ENCODE assay signal across 8 cellular contexts in genomic region chr9:34522971-34523797, GRCh38. TPM values are rescaled to one million over a fixed set of nuclear protein-coding genes. Genes with fewer than 3 reads are reported as not detected.
DNase-seq lines count a peak whose midpoint lies in the region; ATAC-seq and TF ChIP-seq lines count a peak whose summit lies in the region.

ENHO (minus strand) TSS chr9:34522990; CDS start chr9:34521695, 1,295 bp downstream.

- H3K4me1 ChIP-seq in colonic mucosa = peaks cover 3% of the 10 kb centered on the region

- H3K27ac ChIP-seq in colonic mucosa = no peak within 1 kb of the TSS

- POLR2A ChIA-PET in activated CD4-positive, alpha-beta T cell treated with anti-CD3 and anti-CD28 coated beads, Interleukin-2, amount 10 ng/mL, durations not matched to agents 7 days and 5 days (lab: Charles Lee) = no interaction called here

- peak within 1 kb of the TSS; percentile 25 for H3K4me3 ChIP-seq in colonic mucosa

- H3K4me3 Mint-ChIP-seq in activated CD4-positive, alpha-beta T cell treated with anti-CD3 and anti-CD28 coated beads, Interleukin-2, amount 10 ng/mL, durations not matched to agents 7 days and 5 days = peak within 1 kb of the TSS; percentile 61

- peak; percentile 85 for ATAC-seq in GM19043 (IDR thresholded peaks at IDR 0.05; ENCODE audit: low read depth, unreplicated experiment)
- peak; percentile 91 for ATAC-seq in HG03354 (IDR thresholded peaks at IDR 0.05; ENCODE audit: poor library complexity, severe bottlenecking, unreplicated experiment)

- H3K36me3 Mint-ChIP-seq in activated CD4-positive, alpha-beta T cell treated with anti-CD3 and anti-CD28 coated beads, Interleukin-2, amount 10 ng/mL, durations not matched to agents 7 days and 5 days (ENCODE audit: low read depth) = no peaks in the 10 kb centered on the region

- H3K9me3 ChIP-seq in colonic mucosa = no peaks in the 10 kb centered on the region

- H3K36me3 ChIP-seq in colonic mucosa = no peaks in the 10 kb centered on the region

- peaks cover 22% of the 10 kb centered on the region for H3K4me1 Mint-ChIP-seq in activated CD4-positive, alpha-beta T cell treated with anti-CD3 and anti-CD28 coated beads, Interleukin-2, amount 10 ng/mL, durations not matched to agents 7 days and 5 days

- intact Hi-C loops in colonic mucosa (cut with DNase I) = no loop called here

- peaks cover 40% of the 10 kb centered on the region for H3K27me3 Mint-ChIP-seq in activated CD4-positive, alpha-beta T cell treated with anti-CD3 and anti-CD28 coated beads, Interleukin-2, amount 10 ng/mL, durations not matched to agents 7 days and 5 days

- TF ChIP-seq CTCF in colonic mucosa (IDR thresholded peaks at IDR 0.05) = no peak

- no peaks in the 10 kb centered on the region for H3K27me3 ChIP-seq in colonic mucosa

- peak within 1 kb of the TSS; percentile 56 to 70 for H3K9ac ChIP-seq in colonic mucosa (ENCODE audit: low read depth in 2 of 2, low read length in 2 of 2)

- peak; percentile 99 for DNase-seq in AG08396 (ENCODE audit: low spot score)
- peak; percentile 72 for DNase-seq in NCI-H510A treated with DMSO at 0.1 percent for 48 hours (lab: John Stamatoyannopoulos, UW)
- peak; percentile 85 for DNase-seq in activated CD4-positive, alpha-beta T cell treated with anti-CD3 and anti-CD28 coated beads, Interleukin-2, amount 10 ng/mL, durations not matched to agents 7 days and 5 days
- DNase-seq in colonic mucosa = peak; percentile 87
- DNase-seq in left kidney (ENCODE audit: low read depth, low spot score) = peak; percentile 97
- DNase-seq in stimulated activated CD4-positive, alpha-beta T cell treated with anti-CD3 and anti-CD28 coated beads, Interleukin-1b, Interleukin-23, amount 100 ng/mL, for 24 hours (ENCODE audit: low read depth in 4 of 4, low spot score in 1 of 4) = peak; percentile 73 to 88 (median 82)

- no peaks in the 10 kb centered on the region for H3K9me3 Mint-ChIP-seq in activated CD4-positive, alpha-beta T cell treated with anti-CD3 and anti-CD28 coated beads, Interleukin-2, amount 10 ng/mL, durations not matched to agents 7 days and 5 days

- CTCF ChIA-PET in activated CD4-positive, alpha-beta T cell treated with anti-CD3 and anti-CD28 coated beads, Interleukin-2, amount 10 ng/mL, durations not matched to agents 7 days and 5 days (lab: Charles Lee) = interaction anchor here (0.6 to 2.7 kb wide), 6 partner anchors 8 to 494 kb away, joined by 3 to 10 read pairs (median 4); no protein-coding TSS in a partner anchor

- no peak within 1 kb of the TSS for H3K27ac Mint-ChIP-seq in activated CD4-positive, alpha-beta T cell treated with anti-CD3 and anti-CD28 coated beads, Interleukin-2, amount 10 ng/mL, durations not matched to agents 7 days and 5 days

RNA-seq across cellular contexts. Expression of gene ENHO, which starts in this region (rescaled TPM):
- not detected for total RNA-seq in activated CD4-positive, alpha-beta T cell treated with anti-CD3 and anti-CD28 coated beads, Interleukin-2, amount 10 ng/mL, durations not matched to agents 7 days and 5 days
- 1 to 10 TPM; 1.2 to 1.3 TPM for total RNA-seq in colonic mucosa

Comparison
In these comparisons a context has a peak if more than half of its experiments do, and no peak if none do; other contexts are left out.
1. Peak in DNase-seq in activated CD4-positive, alpha-beta T cell treated with anti-CD3 and anti-CD28 coated beads, Interleukin-2, amount 10 ng/mL, durations not matched to agents 7 days and 5 days; RNA of the gene not detected or under 1 TPM.